ENCODE assay signal across 15 cellular contexts in genomic region chr12:65868133-65868705, GRCh38. TPM values are rescaled to one million over a fixed set of nuclear protein-coding genes. Genes with fewer than 3 reads are reported as not detected.
DNase-seq lines count a peak whose midpoint lies in the region; ATAC-seq and TF ChIP-seq lines count a peak whose summit lies in the region.
"Had no signal": no experiment of that assay in that cellular context is flagged by ENCODE, and none has a peak within 500 bp of the region (broad histone marks: within the 10 kb centered on the region; RNA-seq: fewer than 3 reads in every experiment).

No MANE protein-coding gene starts in this region.

- peaks cover 91% of the 10 kb centered on the region for H3K36me3 ChIP-seq in PC-3 (ENCODE audit: low read depth, low read length)
- H3K36me3 ChIP-seq: stomach had no signal

- CTCF ChIA-PET in PC-3 (lab: Charles Lee): interaction anchor here (0.7 kb wide), 1 partner anchor 778 kb away, joined by 3 read pairs; no protein-coding TSS in a partner anchor

- H3K79me2 ChIP-seq in PC-3 (ENCODE audit: low read length): peaks cover 100% of the 10 kb centered on the region

- TF ChIP-seq CTCF in PC-3 (conservative IDR thresholded peaks at IDR 0.05; ENCODE audit: low read depth, low read length) (no peak), GM13976 (IDR thresholded peaks at IDR 0.05; ENCODE audit: borderline replicate concordance, control extremely low read depth, extremely low read depth, insufficient read depth, missing control alignments) (no peak)

- H3K4me2 ChIP-seq in PC-3 (ENCODE audit: low read length): no peak overlapping the region

- no peaks in the 10 kb centered on the region for H3K27me3 ChIP-seq in PC-3 (ENCODE audit: low read length)
- H3K27me3 ChIP-seq: stomach had no signal

- intact Hi-C loops in PC-3 (cut with micrococcal nuclease): no loop called here
- intact Hi-C loops in sciatic nerve (cut with DNase I): no loop called here

- no TSS peak for BruUV-seq in PC-3 (replicated peaks; lab: Mats Ljungman, UMichigan)

- DNase-seq in GM04504 (ENCODE audit: low read depth): peak; percentile 29
- DNase-seq in PC-3: no peak
- DNase-seq in dedifferentiated amniotic fluid mesenchymal stem cell (ENCODE audit: extremely low spot score): peak; percentile 79
- no peak for DNase-seq in sciatic nerve (ENCODE audit: low spot score)
- DNase-seq in natural killer cell treated with Interleukin-12 subunit alpha and Interleukin-12 subunit beta and Interleukin-15 and Interleukin-18, amount 100 ng/mL, for 72 hours (ENCODE audit: low spot score): no peak
- DNase-seq in NCI-H774 (lab: John Stamatoyannopoulos, UW): no peak
- no peak for DNase-seq in GM13976 (ENCODE audit: low spot score)
- DNase-seq in ecto neural progenitor cell (ENCODE audit: low spot score): no peak
- DNase-seq: activated CD4-positive, alpha-beta memory T cell treated with anti-CD3 and anti-CD28 coated beads for 36 hours; effector memory CD8-positive, alpha-beta T cell; naive B cell; NCI-H2081 treated with DMSO at 0.1 percent for 48 hours; stomach had no signal

- H3K4me1 ChIP-seq in PC-3 (ENCODE audit: insufficient read depth, low read length): peaks cover 29% of the 10 kb centered on the region
- H3K4me1 ChIP-seq: stomach had no signal

- no peak overlapping the region for H3K9ac ChIP-seq in PC-3 (ENCODE audit: low read length)

- ATAC-seq in PC-3: no peak
- ATAC-seq in sciatic nerve: peak; percentile 69
- no peak for ATAC-seq in natural killer cell treated with Interleukin-12 subunit alpha and Interleukin-12 subunit beta and Interleukin-15 and Interleukin-18, amount 100 ng/mL, for 72 hours
- ATAC-seq: effector memory CD8-positive, alpha-beta T cell had no signal

- H3K27ac ChIP-seq in PC-3 (ENCODE audit: low read length): peak overlapping the region; percentile 43
- H3K27ac ChIP-seq: SK-N-MC, stomach had no signal

- no peak overlapping the region for H3K4me3 Mint-ChIP-seq in natural killer cell treated with Interleukin-12 subunit alpha and Interleukin-12 subunit beta and Interleukin-15 and Interleukin-18, amount 100 ng/mL, for 72 hours
- H3K4me3 Mint-ChIP-seq: activated CD4-positive, alpha-beta memory T cell treated with anti-CD3 and anti-CD28 coated beads for 36 hours; activated naive CD4-positive, alpha-beta T cell treated with anti-CD3 and anti-CD28 coated beads, Interleukin-2, amount 50 U/mL, for 24 hours; effector memory CD8-positive, alpha-beta T cell; naive B cell had no signal

- POLR2A ChIA-PET in PC-3 (lab: Charles Lee; ENCODE audit: unreplicated experiment): no interaction called here

- no peaks in the 10 kb centered on the region for H3K36me3 Mint-ChIP-seq in natural killer cell treated with Interleukin-12 subunit alpha and Interleukin-12 subunit beta and Interleukin-15 and Interleukin-18, amount 100 ng/mL, for 72 hours
- H3K36me3 Mint-ChIP-seq: activated CD4-positive, alpha-beta memory T cell treated with anti-CD3 and anti-CD28 coated beads for 36 hours; activated naive CD4-positive, alpha-beta T cell treated with anti-CD3 and anti-CD28 coated beads, Interleukin-2, amount 50 U/mL, for 24 hours; naive B cell had no signal

- H4K20me1 ChIP-seq in PC-3 (ENCODE audit: low read length): peaks cover 79% of the 10 kb centered on the region

- peaks cover 42% of the 10 kb centered on the region for H3F3A ChIP-seq in PC-3 (ENCODE audit: low read length, unreplicated experiment)

- no peak overlapping the region for H3K4me3 ChIP-seq in PC-3 (ENCODE audit: low read length)
- H3K4me3 ChIP-seq: SK-N-MC, stomach had no signal

- in situ Hi-C loops in GM13976 (cut with MboI; ENCODE audit: low sequenced_read_pairs, unreplicated experiment): no loop called here

- no peaks in the 10 kb centered on the region for H3K9me3 Mint-ChIP-seq in natural killer cell treated with Interleukin-12 subunit alpha and Interleukin-12 subunit beta and Interleukin-15 and Interleukin-18, amount 100 ng/mL, for 72 hours
- H3K9me3 Mint-ChIP-seq: activated CD4-positive, alpha-beta memory T cell treated with anti-CD3 and anti-CD28 coated beads for 36 hours; activated naive CD4-positive, alpha-beta T cell treated with anti-CD3 and anti-CD28 coated beads, Interleukin-2, amount 50 U/mL, for 24 hours had no signal

- no peaks in the 10 kb centered on the region for H3K9me2 ChIP-seq in PC-3 (replicated peaks; ENCODE audit: low read length)

- peaks cover 5 to 31% of the 10 kb centered on the region in 2 donors for H3K27me3 Mint-ChIP-seq in natural killer cell treated with Interleukin-12 subunit alpha and Interleukin-12 subunit beta and Interleukin-15 and Interleukin-18, amount 100 ng/mL, for 72 hours

- H3K27ac Mint-ChIP-seq in natural killer cell treated with Interleukin-12 subunit alpha and Interleukin-12 subunit beta and Interleukin-15 and Interleukin-18, amount 100 ng/mL, for 72 hours: no peak overlapping the region
- H3K27ac Mint-ChIP-seq: activated CD4-positive, alpha-beta memory T cell treated with anti-CD3 and anti-CD28 coated beads for 36 hours; activated naive CD4-positive, alpha-beta T cell treated with anti-CD3 and anti-CD28 coated beads, Interleukin-2, amount 50 U/mL, for 24 hours; effector memory CD8-positive, alpha-beta T cell; naive B cell had no signal

- no peaks in the 10 kb centered on the region for H3K9me3 ChIP-seq in PC-3 (ENCODE audit: low read length)
- H3K9me3 ChIP-seq: stomach had no signal

- H2AFZ ChIP-seq in PC-3 (ENCODE audit: low read length): no peak overlapping the region

- H3K4me1 Mint-ChIP-seq in natural killer cell treated with Interleukin-12 subunit alpha and Interleukin-12 subunit beta and Interleukin-15 and Interleukin-18, amount 100 ng/mL, for 72 hours (ENCODE audit: low read depth in 2 of 2): no peaks in the 10 kb centered on the region
- H3K4me1 Mint-ChIP-seq: activated naive CD4-positive, alpha-beta T cell treated with anti-CD3 and anti-CD28 coated beads, Interleukin-2, amount 50 U/mL, for 24 hours; naive B cell had no signal

RNA-seq across cellular contexts. Expression of gene HMGA2, which starts 43.9 kb away (rescaled TPM):
- total RNA-seq in PC-3 (2014; rRNA removed) (159 and 171 TPM in 2 replicates), sciatic nerve (3.5 TPM)
- total RNA-seq in natural killer cell treated with Interleukin-12 subunit alpha and Interleukin-12 subunit beta and Interleukin-15 and Interleukin-18, amount 100 ng/mL, for 72 hours: not detected
- total RNA-seq: activated CD4-positive, alpha-beta memory T cell treated with anti-CD3 and anti-CD28 coated beads for 36 hours had no signal

Comparison
In these comparisons a context has a peak if more than half of its experiments do, and no peak if none do; other contexts are left out.
1. DNase-seq: peak in GM04504 (single experiment) and dedifferentiated amniotic fluid mesenchymal stem cell (single experiment); none in PC-3 (single experiment), sciatic nerve (single experiment), natural killer cell treated with Interleukin-12 subunit alpha and Interleukin-12 subunit beta and Interleukin-15 and Interleukin-18, amount 100 ng/mL, for 72 hours (single experiment), NCI-H774 (single experiment), GM13976 (single experiment) and ecto neural progenitor cell (single experiment).
2. RNA of gene HMGA2, which starts 43.9 kb away (total RNA-seq): 159 to 171 TPM in PC-3; 3.5 TPM in sciatic nerve (single experiment) and not detected in natural killer cell treated with Interleukin-12 subunit alpha and Interleukin-12 subunit beta and Interleukin-15 and Interleukin-18, amount 100 ng/mL, for 72 hours; every median in the first group is over 10 times any median in the second.